16 cellular contexts compared by ENCODE assay signal in the genomic region with DNA sequence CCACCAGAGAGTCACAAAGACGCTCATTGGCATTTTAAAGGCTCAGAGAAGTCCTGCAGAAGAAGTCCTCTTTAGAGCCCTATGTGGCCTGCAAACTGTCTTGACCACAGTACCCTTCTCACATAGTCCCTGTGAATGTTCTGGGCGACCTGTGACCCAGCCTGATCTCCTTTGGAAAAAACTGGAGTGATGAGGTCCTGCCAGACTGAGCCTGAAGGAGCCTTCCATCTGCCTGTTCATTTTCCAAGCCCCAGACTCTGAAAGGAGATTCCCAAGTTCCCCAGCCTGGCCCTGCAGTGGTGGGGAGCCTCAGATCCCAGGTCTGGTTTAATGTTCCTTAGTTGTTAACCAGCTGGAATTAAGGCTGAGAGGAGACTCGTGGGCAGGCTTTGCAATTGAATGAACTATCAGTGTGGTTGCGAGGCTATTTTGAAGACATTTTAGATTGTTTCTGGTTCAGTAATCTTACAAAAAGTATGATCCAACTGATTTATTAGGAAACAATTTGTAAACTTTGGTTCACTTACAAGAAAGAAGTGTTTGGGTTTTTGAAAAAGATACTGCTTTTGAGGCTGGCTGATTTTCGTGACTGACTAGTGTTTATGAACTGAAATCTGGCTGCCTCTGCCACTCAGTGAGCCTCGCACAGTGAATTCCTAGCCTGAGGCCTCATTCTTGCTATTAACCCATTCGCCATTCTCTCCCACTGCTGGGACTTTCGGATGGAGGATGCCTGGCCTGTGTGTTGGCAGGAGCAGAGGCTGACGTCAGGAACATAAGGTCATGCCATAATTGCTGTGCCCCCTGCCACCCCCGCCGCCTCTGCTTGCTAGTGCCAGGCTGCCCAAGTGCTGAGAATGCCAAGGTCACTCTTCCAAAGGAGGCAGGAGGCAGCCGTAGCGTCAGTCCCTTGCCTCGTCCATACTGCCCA.
A peak's percentile ranks its signal among the peaks of the same experiment; 100 is the strongest.
DNase-seq lines count a peak whose midpoint lies in the region; ATAC-seq, FAIRE-seq and TF ChIP-seq lines count a peak whose summit lies in the region.
"Had no signal": no experiment of that assay in that cellular context is flagged by ENCODE, and none has a peak within 500 bp of the region (broad histone marks: within the 10 kb centered on the region; RNA-seq: fewer than 3 reads in every experiment).

No MANE protein-coding gene starts in this region.

- H3K9me3 ChIP-seq in BLaER1: no peaks in the 10 kb centered on the region
- H3K9me3 ChIP-seq: testis had no signal

- H3K27ac ChIP-seq in BLaER1 (no peak overlapping the region), rectal smooth muscle tissue (ENCODE audit: low read depth, low read length) (peak overlapping the region; percentile 71), foreskin keratinocyte (no peak overlapping the region)
- H3K27ac ChIP-seq: testis had no signal

- intact Hi-C loops in Right ventricle myocardium superior (cut with DNase I): no loop called here

- H3K36me3 ChIP-seq in BLaER1 (no peaks in the 10 kb centered on the region), rectal smooth muscle tissue (ENCODE audit: control insufficient read depth, insufficient read depth, low read length) (no peaks in the 10 kb centered on the region)

- DNase-seq in amniotic stem cell (lab: John Stamatoyannopoulos, UW) (peak; percentile 91), Right ventricle myocardium superior (peak; percentile 77), urothelium cell line (ENCODE audit: low spot score) (no peak), RPMI8226 (no peak), foreskin keratinocyte (no peak)
- DNase-seq: CD4-positive, alpha-beta T cell; naive thymus-derived CD8-positive, alpha-beta T cell; NCI-H1417 treated with DMSO at 0.1 percent for 48 hours; stimulated activated CD4-positive, alpha-beta T cell treated with anti-CD3 and anti-CD28 coated beads, Interleukin-2, amount 100 ng/mL, for 48 hours; T-helper 17 cell; testis had no signal

- H4K20me1 ChIP-seq in BLaER1: no peaks in the 10 kb centered on the region

- H3K27me3 ChIP-seq in BLaER1 (no peaks in the 10 kb centered on the region), rectal smooth muscle tissue (ENCODE audit: control insufficient read depth, insufficient read depth, low read length) (no peaks in the 10 kb centered on the region), foreskin keratinocyte (no peaks in the 10 kb centered on the region)
- H3K27me3 ChIP-seq: testis had no signal

- FAIRE-seq in urothelium cell line (lab: Jason Lieb, UNC): no peak
- FAIRE-seq: bronchial epithelial cell, GM12878 had no signal

- peak overlapping the region; percentile 31 for H3K4me2 ChIP-seq in BLaER1

- no peak for TF ChIP-seq CTCF in foreskin keratinocyte (conservative IDR thresholded peaks at IDR 0.05)

- H3K9ac ChIP-seq in BLaER1 (0 out of 2 replicates have a peak overlapping the region, but pooled peaks have one; percentile 9), rectal smooth muscle tissue (ENCODE audit: low read length) (no peak overlapping the region)

- H3K4me1 ChIP-seq in BLaER1 (peaks cover 98% of the 10 kb centered on the region), rectal smooth muscle tissue (ENCODE audit: control insufficient read depth, insufficient read depth, low read length) (peaks cover 28% of the 10 kb centered on the region), foreskin keratinocyte (no peaks in the 10 kb centered on the region)
- H3K4me1 ChIP-seq: testis had no signal

- ATAC-seq in Right ventricle myocardium superior (ENCODE audit: poor library complexity) (peak; percentile 75), GM21576 (IDR thresholded peaks at IDR 0.05; ENCODE audit: unreplicated experiment) (no peak), foreskin keratinocyte (no peak)
- ATAC-seq: GM12878; naive thymus-derived CD8-positive, alpha-beta T cell; T-helper 17 cell had no signal

- H3K4me3 ChIP-seq in BLaER1 (no peak overlapping the region), rectal smooth muscle tissue (ENCODE audit: low read length) (no peak overlapping the region)
- H3K4me3 ChIP-seq: GM12878, testis had no signal

Comparison
In these comparisons a context has a peak if more than half of its experiments do, and no peak if none do; other contexts are left out.
1. DNase-seq: peak in amniotic stem cell (single experiment) and Right ventricle myocardium superior (single experiment); none in urothelium cell line (single experiment), RPMI8226 (single experiment) and foreskin keratinocyte (0 of 2).